21 cellular contexts compared by ENCODE assay signal in the genomic region with DNA sequence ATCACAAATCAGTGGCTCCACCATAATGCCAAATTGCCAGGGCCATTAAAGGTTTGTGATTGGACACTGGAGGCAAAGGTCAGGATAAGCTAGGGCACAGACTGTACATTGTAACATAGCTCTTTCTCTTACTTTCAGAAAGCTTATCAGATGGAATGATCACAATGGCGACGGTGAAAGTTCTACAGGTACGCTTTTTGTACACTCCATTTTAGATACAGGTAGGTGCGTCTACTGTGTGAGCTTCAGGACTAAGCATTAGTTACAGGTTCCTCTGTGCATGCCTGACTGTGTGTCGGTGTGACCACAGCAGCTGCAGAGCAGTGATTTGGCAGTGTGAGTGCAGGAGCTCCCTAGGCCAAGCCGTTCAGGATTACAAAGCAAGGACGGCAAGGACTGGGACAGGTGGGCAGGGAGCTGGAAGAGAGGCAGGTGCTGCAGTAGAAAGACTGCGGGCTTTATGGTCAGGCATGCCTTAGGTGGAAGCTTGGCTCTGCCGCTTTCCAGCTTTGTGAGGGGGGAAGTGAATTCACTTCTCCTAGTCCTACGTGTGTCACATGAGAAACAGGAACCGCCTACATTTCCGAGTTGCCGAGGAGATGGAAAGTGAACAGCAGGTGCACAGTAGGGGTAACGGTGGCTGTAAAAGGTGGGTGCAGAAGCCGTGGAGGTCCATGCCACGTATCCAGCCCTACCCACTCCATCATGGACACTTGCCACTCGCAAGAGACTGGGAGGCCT. TPM values are rescaled to one million over a fixed set of nuclear protein-coding genes. Genes with fewer than 3 reads are reported as not detected.
DNase-seq lines count a peak whose midpoint lies in the region; ATAC-seq, FAIRE-seq and TF ChIP-seq lines count a peak whose summit lies in the region.
"Had no signal": no experiment of that assay in that cellular context is flagged by ENCODE, and none has a peak within 500 bp of the region (broad histone marks: within the 10 kb centered on the region; RNA-seq: fewer than 3 reads in every experiment).

No MANE protein-coding gene starts in this region.

- TF ChIP-seq CTCF in HL-60 (IDR thresholded peaks at IDR 0.05; ENCODE audit: insufficient read depth, low read length) = no peak
- TF ChIP-seq CTCF in K562 (IDR thresholded peaks at IDR 0.05 in 2 of 3, conservative IDR thresholded peaks at IDR 0.05 in 1 of 3; ENCODE audit: insufficient read depth in 2 of 3, low read depth in 1 of 3, low read length in 3 of 3) = no peak
- no peak for TF ChIP-seq CTCF in lung (IDR thresholded peaks at IDR 0.05; ENCODE audit: control extremely low read depth, extremely low read depth)
- no peak for TF ChIP-seq CTCF in mammary epithelial cell (conservative IDR thresholded peaks at IDR 0.05 in 1 of 2, IDR thresholded peaks at IDR 0.05 in 1 of 2; ENCODE audit: extremely low read depth in 1 of 2, insufficient read depth in 1 of 2, low read depth in 1 of 2, low read length in 2 of 2)

- H3K9me3 ChIP-seq in K562 (replicated peaks; ENCODE audit: control insufficient read depth, insufficient read depth, low read depth, low read length) (no peaks in the 10 kb centered on the region), lung (ENCODE audit: control insufficient read depth in 2 of 2, insufficient read depth in 1 of 2, low read length in 1 of 2) (peaks cover 5 to 6% of the 10 kb centered on the region in 2 donors), mammary epithelial cell (replicated peaks; ENCODE audit: insufficient read depth, low read length) (peaks cover 5% of the 10 kb centered on the region)

- H4K20me1 ChIP-seq in K562 (replicated peaks; ENCODE audit: control insufficient read depth, insufficient read depth, low read length) (no peaks in the 10 kb centered on the region), mammary epithelial cell (ENCODE audit: insufficient read depth, low read length) (no peaks in the 10 kb centered on the region)
- H4K20me1 ChIP-seq: BLaER1 had no signal

- intact Hi-C loops in K562 (cut with micrococcal nuclease) = no loop called here
- intact Hi-C loops in sciatic nerve (cut with DNase I) = no loop called here
- intact Hi-C loops in mammary epithelial cell (cut with micrococcal nuclease) = no loop called here

- CTCF ChIA-PET in K562 (lab: Yijun Ruan, JAX; ENCODE audit: low intra/inter-chr PET ratio) = no interaction called here
- CTCF ChIA-PET in mammary epithelial cell (lab: Charles Lee; ENCODE audit: low non-redundant PET) = no interaction called here

- H2AFZ ChIP-seq in K562 (ENCODE audit: low read depth, low read length) (no peak overlapping the region; the same call in 1 of the 2 replicates), mammary epithelial cell (ENCODE audit: low read depth, low read length) (no peak overlapping the region)
- H2AFZ ChIP-seq: GM23248 had no signal

- H3K36me3 ChIP-seq in K562 (ENCODE audit: control insufficient read depth, insufficient read depth, low read length) = no peaks in the 10 kb centered on the region
- no peaks in the 10 kb centered on the region for H3K36me3 ChIP-seq in lung (ENCODE audit: control insufficient read depth in 2 of 2, insufficient read depth in 2 of 2, low read length in 2 of 2)
- no peaks in the 10 kb centered on the region for H3K36me3 ChIP-seq in mammary epithelial cell (ENCODE audit: insufficient read depth, low read length)
- H3K36me3 ChIP-seq: BLaER1 had no signal

- dilution Hi-C loops in mammary epithelial cell (cut with HindIII; ENCODE audit: low sequenced_read_pairs) = loop anchor here (5.0 kb wide), 1 partner anchor 56 kb away; no protein-coding TSS in a partner anchor

- H3K4me2 ChIP-seq in K562 (ENCODE audit: insufficient read depth, low read length) (no peak overlapping the region), mammary epithelial cell (ENCODE audit: insufficient read depth, low read depth, low read length) (no peak overlapping the region)
- H3K4me2 ChIP-seq: BLaER1 had no signal

- H3K27ac ChIP-seq in HL-60 (replicated peaks) = peak overlapping the region; percentile 42
- H3K27ac ChIP-seq in K562 (ENCODE audit: extremely low read depth, low read depth, low read length) = no peak overlapping the region
- no peak overlapping the region for H3K27ac ChIP-seq in lung (ENCODE audit: low read depth in 1 of 2, low read length in 1 of 2)
- no peak overlapping the region for H3K27ac ChIP-seq in mammary epithelial cell (ENCODE audit: insufficient read depth, low read depth, low read length)
- H3K27ac ChIP-seq: BLaER1, GM23248 had no signal

- H3K9me1 ChIP-seq in K562 (ENCODE audit: control insufficient read depth, insufficient read depth, low read length) = no peaks in the 10 kb centered on the region

- H3K4me3 ChIP-seq in HL-60 (replicated peaks; ENCODE audit: insufficient read depth, low read length) (peak overlapping the region; percentile 14; the same call in 1 of the 2 replicates), K562 (no peak overlapping the region), lung (no peak overlapping the region), mammary epithelial cell (replicated peaks in 1 of 3; ENCODE audit: insufficient read depth in 1 of 3, low read depth in 2 of 3, low read length in 3 of 3) (no peak overlapping the region)
- H3K4me3 ChIP-seq: BLaER1, GM23248 had no signal

- H3K9ac ChIP-seq in K562 (ENCODE audit: insufficient read depth in 1 of 2, low read depth in 2 of 2, low read length in 2 of 2) (no peak overlapping the region), mammary epithelial cell (ENCODE audit: insufficient read depth, low read length) (no peak overlapping the region)
- H3K9ac ChIP-seq: BLaER1, GM23248 had no signal

- H3K4me1 ChIP-seq in K562 (replicated peaks in 1 of 2; ENCODE audit: control insufficient read depth in 2 of 2, insufficient read depth in 2 of 2, low read length in 2 of 2) (no peaks in the 10 kb centered on the region), lung (ENCODE audit: control insufficient read depth in 2 of 2, insufficient read depth in 2 of 2, low read length in 2 of 2) (peaks cover 0 to 2% of the 10 kb centered on the region in 2 donors), mammary epithelial cell (ENCODE audit: insufficient read depth, low read length) (no peaks in the 10 kb centered on the region)

- FAIRE-seq in K562 (lab: Jason Lieb, UNC) = no peak
- FAIRE-seq: G401.6, GM12891, GM19239 had no signal

- H3K27me3 ChIP-seq in HL-60 (ENCODE audit: insufficient read depth, poor library complexity, severe bottlenecking) = no peaks in the 10 kb centered on the region
- H3K27me3 ChIP-seq in K562 (ENCODE audit: control insufficient read depth in 2 of 2, insufficient read depth in 2 of 2, low read length in 2 of 2) = peaks cover 0 to 22% of the 10 kb centered on the region in 2 experiments; a peak in 2 of 5 replicates
- no peaks in the 10 kb centered on the region for H3K27me3 ChIP-seq in lung (ENCODE audit: control insufficient read depth, insufficient read depth)
- H3K27me3 ChIP-seq in mammary epithelial cell (ENCODE audit: insufficient read depth, low read length) = no peaks in the 10 kb centered on the region
- H3K27me3 ChIP-seq: BLaER1 had no signal

- BruUV-seq in K562 (replicated peaks; lab: Mats Ljungman, UMichigan) (no TSS peak), mammary epithelial cell (replicated peaks; lab: Mats Ljungman, UMichigan) (no TSS peak)

- TF ChIP-seq POLR2A in K562 (conservative IDR thresholded peaks at IDR 0.05) = no peak

- 2% methylated on average over 16 of the region's 17 CpGs for WGBS in K562 (ENCODE audit: insufficient coverage, low coverage, missing lambda C conversion rate)
- WGBS in lung, 2 donors = 82 to 83% methylated on average over 17 of the region's 17 CpGs
- WGBS in mammary epithelial cell (ENCODE audit: low coverage, missing lambda C conversion rate) = 83% methylated on average over 12 of the region's 17 CpGs

- no peak for TF ChIP-seq EP300 in K562 (IDR thresholded peaks at IDR 0.05; ENCODE audit: low read length)

- DNase-seq in NOMO-1 (lab: John Stamatoyannopoulos, UW; ENCODE audit: unreplicated experiment in 2 of 2) = peak; percentile 9 to 16
- no peak for DNase-seq in NOMO-1 treated with dmso at 0.1 percent for 144 hours (lab: John Stamatoyannopoulos, UW; ENCODE audit: unreplicated experiment)
- peak in 1 of 2 experiments; percentile 67 for DNase-seq in HL-60 (ENCODE audit: low read depth in 1 of 2, low spot score in 1 of 2)
- no peak for DNase-seq in K562 (ENCODE audit: extremely low read depth in 1 of 4, low spot score in 3 of 4)
- DNase-seq in lung (ENCODE audit: low spot score) = peak; percentile 23
- DNase-seq in sciatic nerve (ENCODE audit: low spot score) = no peak
- no peak for DNase-seq in activated naive CD4-positive, alpha-beta T cell (lab: John Stamatoyannopoulos, UW)
- DNase-seq in mammary epithelial cell = no peak
- DNase-seq: 8988T; CD8-positive, alpha-beta memory T cell; COR-L47; DMS 273 treated with DMSO at 0.1 percent for 48 hours; DMS53; GM23248; H7; HFFc6 had no signal

- ATAC-seq in K562 = no peak
- ATAC-seq in lung (ENCODE audit: insufficient read depth, low FRiP score) = no peak
- no peak for ATAC-seq in sciatic nerve
- ATAC-seq: HCT116 had no signal

- in situ Hi-C loops in K562 (cut with MboI) = no loop called here
- in situ Hi-C loops in mammary epithelial cell (cut with MboI; ENCODE audit: low sequenced_read_pairs in 2 of 2) = no loop called here

- no peak for TF ChIP-seq RAD21 in K562 (CRISPR knock-in tag; conservative IDR thresholded peaks at IDR 0.05 in 1 of 2, IDR thresholded peaks at IDR 0.05 in 1 of 2)

- POLR2A ChIA-PET in K562 (lab: Yijun Ruan, JAX) = no interaction called here

- H3K79me2 ChIP-seq in K562 (ENCODE audit: control insufficient read depth, insufficient read depth, low read length) = no peaks in the 10 kb centered on the region
- no peaks in the 10 kb centered on the region for H3K79me2 ChIP-seq in mammary epithelial cell (ENCODE audit: insufficient read depth, low read length)

RNA-seq across cellular contexts. Expression of gene MRPL57, which starts 49.6 kb away (rescaled TPM):
- total RNA-seq in K562 (2011; cell fraction: chromatin; rRNA removed; ENCODE audit: low replicate concordance) = 5.1 and 5.5 TPM in 2 replicates
- 7.1 and 10.3 TPM in 2 replicates for total RNA-seq in K562 (2011; cell fraction: nucleolus; rRNA removed)
- total RNA-seq in K562 (2011; cell fraction: nucleoplasm; rRNA removed) = 8.3 and 9.7 TPM in 2 replicates
- total RNA-seq in K562 (2014; rRNA removed) = 40.4 and 61.8 TPM in 2 replicates
- total RNA-seq in K562 (2014; rRNA removed; fragmentation: Illumina TruSeq; extraction: Trizol) = 10.0 and 10.3 TPM in 2 replicates
- 15.3 and 15.7 TPM in 2 replicates for total RNA-seq in K562 (2015; rRNA removed; fragmentation: Illumina TruSeq; extraction: Trizol)
- 18.0 and 18.9 TPM in 2 replicates for total RNA-seq in K562 (2021)
- 12.6 and 15.9 TPM in 2 replicates for polyA plus RNA-seq in K562 (2011; rRNA removed)
- polyA plus RNA-seq in K562 (2011; cell fraction: cytosol; rRNA removed) = 10.0 and 17.4 TPM in 2 replicates
- 8.9 and 12.1 TPM in 2 replicates for polyA plus RNA-seq in K562 (2011; cell fraction: nucleus; rRNA removed)
- polyA plus RNA-seq in K562 (2012) = 15.1 and 16.9 TPM in 2 replicates
- polyA plus RNA-seq in K562 (2014; fragmentation: Illumina TruSeq; extraction: Trizol) = 8.3 and 11.4 TPM in 2 replicates
- polyA plus RNA-seq in K562 (2014; fragmentation: Nextera tagmentation; extraction: Ambion mirVana) = 10 to 100 TPM in 1 of 2 experiments, 1 to 10 TPM in 1; 6.5 to 12.5 TPM
- polyA plus RNA-seq in K562 (2014; rRNA removed) = 25.3 and 29.5 TPM in 2 replicates
- polyA minus RNA-seq in K562 (2011; rRNA and poly(A)+ RNA removed) = 3.2 and 4.3 TPM in 2 replicates
- 3.8 and 5.4 TPM in 2 replicates for polyA minus RNA-seq in K562 (2011; cell fraction: cytosol; rRNA and poly(A)+ RNA removed)
- 3.5 and 3.8 TPM in 2 replicates for polyA minus RNA-seq in K562 (2011; cell fraction: nucleus; rRNA and poly(A)+ RNA removed)
- total RNA-seq in lung = 10 to 100 TPM; 14.8 to 20.5 TPM
- polyA plus RNA-seq in lung = 10 to 100 TPM; 20.5 to 39.5 TPM
- 10.1 TPM for total RNA-seq in sciatic nerve
- total RNA-seq in mammary epithelial cell = 10 to 100 TPM; 14.5 to 18.8 TPM
- 12.5 TPM for polyA plus RNA-seq in mammary epithelial cell
- polyA minus RNA-seq in mammary epithelial cell = 4.8 TPM

RNA-seq across cellular contexts. Expression of gene SKA3, which starts 49.7 kb away (rescaled TPM):
- total RNA-seq in K562 (2011; cell fraction: chromatin; rRNA removed; ENCODE audit: low replicate concordance) = 7.3 and 28.3 TPM in 2 replicates
- 5.5 and 5.8 TPM in 2 replicates for total RNA-seq in K562 (2011; cell fraction: nucleolus; rRNA removed)
- 10.3 and 15.0 TPM in 2 replicates for total RNA-seq in K562 (2011; cell fraction: nucleoplasm; rRNA removed)
- total RNA-seq in K562 (2014; rRNA removed) = 17.0 and 23.9 TPM in 2 replicates
- 29.9 and 30.7 TPM in 2 replicates for total RNA-seq in K562 (2014; rRNA removed; fragmentation: Illumina TruSeq; extraction: Trizol)
- total RNA-seq in K562 (2015; rRNA removed; fragmentation: Illumina TruSeq; extraction: Trizol) = 31.0 and 33.3 TPM in 2 replicates
- total RNA-seq in K562 (2021) = 29.5 and 35.9 TPM in 2 replicates
- polyA plus RNA-seq in K562 (2011; rRNA removed) = 30.5 and 38.5 TPM in 2 replicates
- polyA plus RNA-seq in K562 (2011; cell fraction: cytosol; rRNA removed) = 10.3 and 15.6 TPM in 2 replicates
- polyA plus RNA-seq in K562 (2011; cell fraction: nucleus; rRNA removed) = 11.7 and 15.1 TPM in 2 replicates
- polyA plus RNA-seq in K562 (2012) = 16.2 and 22.4 TPM in 2 replicates
- 42.0 and 53.3 TPM in 2 replicates for polyA plus RNA-seq in K562 (2014; fragmentation: Illumina TruSeq; extraction: Trizol)
- 10 to 100 TPM; 17.7 to 25.8 TPM for polyA plus RNA-seq in K562 (2014; fragmentation: Nextera tagmentation; extraction: Ambion mirVana)
- 30.8 and 32.3 TPM in 2 replicates for polyA plus RNA-seq in K562 (2014; rRNA removed)
- 27.3 and 29.1 TPM in 2 replicates for polyA minus RNA-seq in K562 (2011; rRNA and poly(A)+ RNA removed)
- 17.6 and 26.9 TPM in 2 replicates for polyA minus RNA-seq in K562 (2011; cell fraction: cytosol; rRNA and poly(A)+ RNA removed)
- 6.6 and 10.2 TPM in 2 replicates for polyA minus RNA-seq in K562 (2011; cell fraction: nucleus; rRNA and poly(A)+ RNA removed)
- total RNA-seq in lung = 1 to 10 TPM; 1.8 to 3.2 TPM
- polyA plus RNA-seq in lung = 1 to 10 TPM in 1 of 2 donors, under 1 TPM in 1; 0.50 to 1.9 TPM
- 1.2 TPM for total RNA-seq in sciatic nerve
- total RNA-seq in mammary epithelial cell = 10 to 100 TPM in 1 of 2 donors, 1 to 10 TPM in 1; 5.0 to 14.6 TPM
- polyA plus RNA-seq in mammary epithelial cell = 12.9 TPM
- 32.8 TPM for polyA minus RNA-seq in mammary epithelial cell
- polyA plus RNA-seq: CD8-positive, alpha-beta memory T cell had no signal

Comparison
In these comparisons a context has a peak if more than half of its experiments do, and no peak if none do; other contexts are left out.
1. DNase-seq: peak in NOMO-1 (2 of 2) and lung (single experiment); none in NOMO-1 treated with dmso at 0.1 percent for 144 hours (single experiment), K562 (0 of 4), sciatic nerve (single experiment), activated naive CD4-positive, alpha-beta T cell (0 of 4) and mammary epithelial cell (single experiment).